In genomic region chr14:92800525-92800924, GRCh38 we compare ENCODE assay signal across 2 cellular contexts.
TF ChIP-seq lines count a peak whose summit lies in the region.

No MANE protein-coding gene starts in this region.

TF ChIP-seq in SK-N-SH, 30 proteins besides CTCF, POLR2A, EP300 and RAD21 (continued from another document):
- TF ChIP-seq NFIC (IDR thresholded peaks at IDR 0.05; ENCODE audit: borderline replicate concordance), result no peak

TF ChIP-seq in SK-N-SH treated with all-trans-retinoic acid at 6 μM for 48 hours, 23 proteins besides CTCF, POLR2A, EP300 and RAD21 (continued from another document):
- TF ChIP-seq BACH2 (CRISPR knock-in tag; IDR thresholded peaks at IDR 0.05; ENCODE audit: borderline replicate concordance) (no peak), CREB5 (CRISPR knock-in tag; IDR thresholded peaks at IDR 0.05; ENCODE audit: low read depth) (no peak)
